8 cellular contexts compared by ENCODE assay signal in genomic region chr4:121764702-121765367, GRCh38. TPM values are rescaled to one million over a fixed set of nuclear protein-coding genes. Genes with fewer than 3 reads are reported as not detected.
DNase-seq lines count a peak whose midpoint lies in the region; ATAC-seq, FAIRE-seq and TF ChIP-seq lines count a peak whose summit lies in the region.

SMIM43 (minus strand) TSS chr4:121765164; CDS start chr4:121765105, 59 bp downstream.

- no peak within 1 kb of the TSS for H2BK120ac ChIP-seq in trophoblast cell (ENCODE audit: insufficient read depth, low read length, poor library complexity)

- no CpG with 5 or more reads among the region's 75 CpGs for WGBS in trophoblast cell (ENCODE audit: extremely low coverage, insufficient coverage, insufficient read length)

- no peak within 1 kb of the TSS for H3K9ac ChIP-seq in trophoblast cell (ENCODE audit: low read length)

- no peaks in the 10 kb centered on the region for H3K9me3 ChIP-seq in trophoblast cell (ENCODE audit: insufficient read depth, low read depth, low read length)

- no peak within 1 kb of the TSS for H3K18ac ChIP-seq in trophoblast cell (ENCODE audit: low read length)

- no peak within 1 kb of the TSS for H3K27ac ChIP-seq in trophoblast cell (ENCODE audit: low read depth, low read length)

- H3K36me3 ChIP-seq in trophoblast cell (ENCODE audit: control insufficient read depth in 1 of 2, insufficient read depth in 2 of 2, low read length in 2 of 2), result no peaks in the 10 kb centered on the region

- H4K8ac ChIP-seq in trophoblast cell (ENCODE audit: low read depth, low read length), result no peak within 1 kb of the TSS

- no peak within 1 kb of the TSS for H2AK5ac ChIP-seq in trophoblast cell (ENCODE audit: low read length)

- FAIRE-seq in H54 (lab: Jason Lieb, UNC), result no peak

- peaks cover 25% of the 10 kb centered on the region for H3K27me3 ChIP-seq in trophoblast cell (ENCODE audit: insufficient read depth, low read length)

- no peaks in the 10 kb centered on the region for H3K79me1 ChIP-seq in trophoblast cell (ENCODE audit: low read length)

- H3K79me2 ChIP-seq in trophoblast cell (ENCODE audit: control insufficient read depth, insufficient read depth, low read length, poor library complexity), result no peaks in the 10 kb centered on the region

- H3K14ac ChIP-seq in trophoblast cell (ENCODE audit: low read length), result no peak within 1 kb of the TSS

- no peak within 1 kb of the TSS for H3K27ac Mint-ChIP-seq in T-cell

- DNase-seq in GM10266 (ENCODE audit: extremely low spot score) (peak; percentile 14), T-cell (no peak), fibroblast of mammary gland (ENCODE audit: low read depth) (no peak), trophoblast cell (peak in 1 of 2 donors; percentile 49), HPDE6-E6E7 (ENCODE audit: extremely low spot score) (no peak), CD1c-positive myeloid dendritic cell (ENCODE audit: extremely low spot score) (no peak), H54 (ENCODE audit: insufficient read length, low spot score) (no peak)

- H3K4me3 ChIP-seq in fibroblast of mammary gland (ENCODE audit: control insufficient read depth, low read depth, low read length) (peak within 1 kb of the TSS; percentile 57), trophoblast cell (ENCODE audit: low read depth, low read length) (peak within 1 kb of the TSS; percentile 62)

- H3K4me1 Mint-ChIP-seq in T-cell, result peaks cover 9 to 11% (median 11%) of the 10 kb centered on the region in 3 donors

- peak within 1 kb of the TSS; percentile 26 for H2AFZ ChIP-seq in trophoblast cell (ENCODE audit: insufficient read depth, low read length, poor library complexity)

- no peaks in the 10 kb centered on the region for H3K36me3 Mint-ChIP-seq in T-cell

- no peak for TF ChIP-seq CTCF in GM10266 (IDR thresholded peaks at IDR 0.05; ENCODE audit: control insufficient read depth, insufficient read depth, low read depth, missing control alignments)
- TF ChIP-seq CTCF in fibroblast of mammary gland (conservative IDR thresholded peaks at IDR 0.05; ENCODE audit: control insufficient read depth, insufficient read depth, low read depth, low read length), result no peak

- no peaks in the 10 kb centered on the region for H3K9me3 Mint-ChIP-seq in T-cell

- H3K4me2 ChIP-seq in trophoblast cell (ENCODE audit: low read length), result peak within 1 kb of the TSS; percentile 91

- POLR2A ChIA-PET in T-cell (lab: Charles Lee), result no interaction called here

- no peak for TF ChIP-seq POLR2A in H54 (IDR thresholded peaks at IDR 0.05; ENCODE audit: low read depth, low read length)

- no peak within 1 kb of the TSS for H3K23ac ChIP-seq in trophoblast cell (ENCODE audit: low read length)

- H4K91ac ChIP-seq in trophoblast cell (ENCODE audit: low read depth, low read length), result no peak within 1 kb of the TSS

- no peak within 1 kb of the TSS for H2BK5ac ChIP-seq in trophoblast cell (ENCODE audit: low read depth, low read length, poor library complexity)

- no peak within 1 kb of the TSS for H2BK12ac ChIP-seq in trophoblast cell (ENCODE audit: low read length)

- peak within 1 kb of the TSS; percentile 4 for H4K12ac ChIP-seq in trophoblast cell (ENCODE audit: low read depth, low read length)

- no peak within 1 kb of the TSS for H3K4ac ChIP-seq in trophoblast cell (ENCODE audit: low read depth, low read length)

- CTCF ChIA-PET in T-cell (lab: Charles Lee), result no interaction called here

- H3K27me3 Mint-ChIP-seq in T-cell, result peaks cover 53% of the 10 kb centered on the region in 2 donors

- H3K4me1 ChIP-seq in trophoblast cell (ENCODE audit: control insufficient read depth in 1 of 2, insufficient read depth in 2 of 2, low read length in 2 of 2), result peaks cover 5 to 9% of the 10 kb centered on the region in 2 experiments

- peak within 1 kb of the TSS; percentile 29 to 61 (median 57) for H3K4me3 Mint-ChIP-seq in T-cell

- ATAC-seq in T-cell (replicated peaks in 1 of 4), result no peak
- no peak for ATAC-seq in GM18858 (IDR thresholded peaks at IDR 0.05; ENCODE audit: unreplicated experiment)

RNA-seq across cellular contexts. Expression of gene SMIM43, which starts in this region (rescaled TPM):
- under 1 TPM in 1 of 5 donors, not detected in 4; 0.43 TPM for total RNA-seq in T-cell
- 0.40 and 0.63 TPM in 2 replicates for polyA plus RNA-seq in trophoblast cell (2013)
